Comparison of ENCODE assay signal across 6 cellular contexts in the genomic region with DNA sequence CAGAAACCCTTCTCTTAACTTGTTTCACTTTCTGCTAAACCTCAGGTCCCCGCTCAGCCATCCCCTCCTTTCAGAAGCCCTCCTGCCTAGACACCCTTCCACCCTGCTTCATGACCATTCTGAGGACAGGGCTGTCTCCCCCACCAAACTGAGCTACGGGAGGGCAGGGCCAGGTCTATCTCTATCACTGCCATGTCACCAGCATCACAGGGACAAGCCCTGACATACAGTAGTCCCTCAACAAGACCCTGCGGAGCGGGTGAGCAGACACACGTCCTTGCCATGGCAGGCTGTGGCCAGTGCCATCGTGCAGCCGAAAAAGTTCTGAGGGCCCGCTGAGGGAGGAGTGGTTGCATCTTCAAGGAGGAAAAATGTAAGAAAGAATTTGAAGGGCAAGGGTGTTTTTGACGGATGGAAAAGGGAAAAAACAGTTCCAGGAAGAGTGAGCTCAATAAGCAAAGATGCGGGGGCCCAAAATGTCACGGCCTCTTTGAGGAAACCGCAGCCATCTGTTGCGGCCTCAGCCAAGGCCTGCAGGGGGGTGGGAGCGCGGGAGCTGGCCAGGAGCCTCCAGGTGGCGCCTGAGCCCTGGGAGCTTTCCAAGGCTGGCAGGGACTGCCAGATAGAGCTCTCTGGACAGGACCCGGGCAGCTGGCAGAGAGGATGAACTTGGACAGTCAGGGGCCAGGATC. TPM values are rescaled to one million over a fixed set of nuclear protein-coding genes. Genes with fewer than 3 reads are reported as not detected.
DNase-seq lines count a peak whose midpoint lies in the region; ATAC-seq and TF ChIP-seq lines count a peak whose summit lies in the region.

No MANE protein-coding gene starts in this region.

- no peaks in the 10 kb centered on the region for H3K9me3 Mint-ChIP-seq in stimulated activated naive CD8-positive, alpha-beta T cell treated with anti-CD3 and anti-CD28 coated beads, Interleukin-15, Interleukin-2, amounts not matched to agents 100 ng/mL and 50 ng/mL, for 24 hours

- peak; percentile 80 for DNase-seq in stimulated activated CD4-positive, alpha-beta T cell treated with anti-CD3 and anti-CD28 coated beads, Interleukin-15, amount 100 ng/mL, for 24 hours
- no peak for DNase-seq in stimulated activated CD4-positive, alpha-beta T cell treated with anti-CD3 and anti-CD28 coated beads, Interleukin-2, amount 100 ng/mL, for 48 hours
- DNase-seq in SK-N-DZ (ENCODE audit: low spot score) (peak; percentile 40), fibroblast of pulmonary artery (ENCODE audit: low read depth) (peak; percentile 82)

- H3K4me1 Mint-ChIP-seq in stimulated activated naive CD8-positive, alpha-beta T cell treated with anti-CD3 and anti-CD28 coated beads, Interleukin-15, Interleukin-2, amounts not matched to agents 100 ng/mL and 50 ng/mL, for 24 hours (ENCODE audit: low read depth), result peaks cover 91% of the 10 kb centered on the region

- H3K27ac Mint-ChIP-seq in stimulated activated naive CD8-positive, alpha-beta T cell treated with anti-CD3 and anti-CD28 coated beads, Interleukin-15, Interleukin-2, amounts not matched to agents 100 ng/mL and 50 ng/mL, for 24 hours, result peak overlapping the region; percentile 100

- TF ChIP-seq CTCF in fibroblast of pulmonary artery (IDR thresholded peaks at IDR 0.05; ENCODE audit: low read length, missing control alignments), result peak; percentile 42

- peaks cover 11% of the 10 kb centered on the region for H3K36me3 Mint-ChIP-seq in stimulated activated naive CD8-positive, alpha-beta T cell treated with anti-CD3 and anti-CD28 coated beads, Interleukin-15, Interleukin-2, amounts not matched to agents 100 ng/mL and 50 ng/mL, for 24 hours (ENCODE audit: low read depth)

- ATAC-seq in GM18505 (IDR thresholded peaks at IDR 0.05; ENCODE audit: unreplicated experiment), result no peak

- H3K4me3 ChIP-seq in fibroblast of pulmonary artery (replicated peaks; ENCODE audit: low read depth, low read length), result no peak overlapping the region

- TF ChIP-seq POLR2A in GM18505 (IDR thresholded peaks at IDR 0.05; ENCODE audit: borderline replicate concordance, extremely low read depth, insufficient read depth, insufficient read length), result no peak

- H3K4me3 Mint-ChIP-seq in stimulated activated naive CD8-positive, alpha-beta T cell treated with anti-CD3 and anti-CD28 coated beads, Interleukin-15, Interleukin-2, amounts not matched to agents 100 ng/mL and 50 ng/mL, for 24 hours, result peak overlapping the region; percentile 81

- no peaks in the 10 kb centered on the region for H3K27me3 Mint-ChIP-seq in stimulated activated naive CD8-positive, alpha-beta T cell treated with anti-CD3 and anti-CD28 coated beads, Interleukin-15, Interleukin-2, amounts not matched to agents 100 ng/mL and 50 ng/mL, for 24 hours

RNA-seq across cellular contexts. Expression of a gene that starts 8.1 kb away (rescaled TPM):
- 0.15 and 0.72 TPM in 2 replicates for polyA plus RNA-seq in SK-N-DZ (2014; cell fraction: cytosol; rRNA removed)
- polyA plus RNA-seq in SK-N-DZ (2014; cell fraction: nucleus; rRNA removed), result 0.50 and 0.57 TPM in 2 replicates

RNA-seq across cellular contexts. Expression of a gene that starts 15.6 kb away (rescaled TPM):
- 185 and 254 TPM in 2 replicates for polyA plus RNA-seq in SK-N-DZ (2014; cell fraction: cytosol; rRNA removed)
- polyA plus RNA-seq in SK-N-DZ (2014; cell fraction: nucleus; rRNA removed), result 86.7 and 103 TPM in 2 replicates

RNA-seq across cellular contexts. Expression of a gene that starts 19.2 kb away (rescaled TPM):
- polyA plus RNA-seq in SK-N-DZ (2014; cell fraction: cytosol; rRNA removed), result not detected in 2 replicates
- polyA plus RNA-seq in SK-N-DZ (2014; cell fraction: nucleus; rRNA removed), result not detected in 2 replicates

RNA-seq across cellular contexts. Expression of a gene that starts 44.2 kb away (rescaled TPM):
- 3.1 and 6.6 TPM in 2 replicates for polyA plus RNA-seq in SK-N-DZ (2014; cell fraction: cytosol; rRNA removed)
- polyA plus RNA-seq in SK-N-DZ (2014; cell fraction: nucleus; rRNA removed), result 3.2 and 5.7 TPM in 2 replicates

Comparison
In these comparisons a context has a peak if more than half of its experiments do, and no peak if none do; other contexts are left out.
1. DNase-seq: peak in stimulated activated CD4-positive, alpha-beta T cell treated with anti-CD3 and anti-CD28 coated beads, Interleukin-15, amount 100 ng/mL, for 24 hours (single experiment), SK-N-DZ (single experiment) and fibroblast of pulmonary artery (single experiment); none in stimulated activated CD4-positive, alpha-beta T cell treated with anti-CD3 and anti-CD28 coated beads, Interleukin-2, amount 100 ng/mL, for 48 hours (0 of 2).